Comparison of ENCODE assay signal across 7 cellular contexts in genomic region chr19:10625003-10625761, GRCh38. TPM values are rescaled to one million over a fixed set of nuclear protein-coding genes. Genes with fewer than 3 reads are reported as not detected.
A peak's percentile ranks its signal among the peaks of the same experiment; 100 is the strongest.
DNase-seq lines count a peak whose midpoint lies in the region; ATAC-seq, FAIRE-seq and TF ChIP-seq lines count a peak whose summit lies in the region.

Gene SLC44A2 (plus strand): TSS chr19:10625553. CDS start chr19:10625634, 81 bp downstream.

- DNase-seq in GM13977 (ENCODE audit: low spot score) (peak; percentile 31), NCI-H510A (lab: John Stamatoyannopoulos, UW) (peak; percentile 87), colonic mucosa (peak; percentile 97), keratinocyte (ENCODE audit: low read depth, low spot score) (no peak)

- peak; percentile 73 for FAIRE-seq in keratinocyte (lab: Jason Lieb, UNC)

- H3K9ac ChIP-seq in colonic mucosa (ENCODE audit: low read depth in 2 of 2, low read length in 2 of 2), result peak within 1 kb of the TSS; percentile 75 to 93
- peak within 1 kb of the TSS; percentile 80 for H3K9ac ChIP-seq in keratinocyte (ENCODE audit: control insufficient read depth, extremely low read depth, insufficient read depth, low read length)
- peak within 1 kb of the TSS; percentile 95 for H3K9ac ChIP-seq in skeletal muscle satellite cell (ENCODE audit: low read depth, low read length)

- peak within 1 kb of the TSS; percentile 85 for H3K4me2 ChIP-seq in keratinocyte (ENCODE audit: control insufficient read depth, extremely low read depth, insufficient read depth, low read depth, low read length)
- H3K4me2 ChIP-seq in skeletal muscle satellite cell (ENCODE audit: low read length), result peak within 1 kb of the TSS; percentile 87

- H3K9me1 ChIP-seq in keratinocyte (ENCODE audit: control insufficient read depth, extremely low read depth, insufficient read depth, low read length), result no peaks in the 10 kb centered on the region

- peaks cover 29% of the 10 kb centered on the region for H3K79me2 ChIP-seq in keratinocyte (ENCODE audit: control insufficient read depth, insufficient read depth, low read length)

- H3K4me1 ChIP-seq in colonic mucosa (peaks cover 10% of the 10 kb centered on the region), keratinocyte (ENCODE audit: control insufficient read depth, extremely low read depth, insufficient read depth, low read length) (peaks cover 32% of the 10 kb centered on the region), skeletal muscle satellite cell (ENCODE audit: control insufficient read depth, insufficient read depth, low read length) (peaks cover 13% of the 10 kb centered on the region)

- ATAC-seq in HG03159 (IDR thresholded peaks at IDR 0.05; ENCODE audit: unreplicated experiment), result no peak
- no peak for ATAC-seq in HG03139 (IDR thresholded peaks at IDR 0.05; ENCODE audit: unreplicated experiment)

- H2AFZ ChIP-seq in keratinocyte (ENCODE audit: control insufficient read depth, low read length), result peak within 1 kb of the TSS; percentile 20

- in situ Hi-C loops in GM13977 (cut with MboI; ENCODE audit: low pct_unique_long_range_greater_than_20kb, low sequenced_read_pairs, unreplicated experiment), result no loop called here

- TF ChIP-seq CTCF in GM13977 (IDR thresholded peaks at IDR 0.05; ENCODE audit: extremely low read depth, insufficient read depth, missing control alignments) (no peak), colonic mucosa (IDR thresholded peaks at IDR 0.05) (no peak), keratinocyte (optimal IDR thresholded peaks at IDR 0.05 in 1 of 3, IDR thresholded peaks at IDR 0.05 in 1 of 3, conservative IDR thresholded peaks at IDR 0.05 in 1 of 3; ENCODE audit: extremely low read depth in 1 of 3, insufficient read depth in 2 of 3, low read length in 3 of 3) (no peak)

- no peaks in the 10 kb centered on the region for H4K20me1 ChIP-seq in keratinocyte (ENCODE audit: control insufficient read depth, extremely low read depth, insufficient read depth, low read length)

- peak within 1 kb of the TSS; percentile 69 for H3K4me3 ChIP-seq in colonic mucosa
- H3K4me3 ChIP-seq in keratinocyte (ENCODE audit: control insufficient read depth in 2 of 3, extremely low read depth in 1 of 3, insufficient read depth in 2 of 3, low read depth in 1 of 3, low read length in 3 of 3), result peak within 1 kb of the TSS; percentile 73 to 89 (median 85)
- H3K4me3 ChIP-seq in skeletal muscle satellite cell (ENCODE audit: low read length), result peak within 1 kb of the TSS; percentile 78

- H3K9me3 ChIP-seq in colonic mucosa (no peaks in the 10 kb centered on the region), keratinocyte (ENCODE audit: control insufficient read depth, low read depth, low read length) (no peaks in the 10 kb centered on the region), skeletal muscle satellite cell (replicated peaks; ENCODE audit: low read length) (no peaks in the 10 kb centered on the region)

- H3K27ac ChIP-seq in colonic mucosa, result peak within 1 kb of the TSS; percentile 82
- H3K27ac ChIP-seq in keratinocyte (ENCODE audit: control insufficient read depth, insufficient read depth, low read length), result peak within 1 kb of the TSS; percentile 61

- H3K27me3 ChIP-seq in colonic mucosa (no peaks in the 10 kb centered on the region), keratinocyte (ENCODE audit: control insufficient read depth, extremely low read depth, insufficient read depth, low read length) (no peaks in the 10 kb centered on the region), skeletal muscle satellite cell (ENCODE audit: control insufficient read depth, insufficient read depth, low read length) (no peaks in the 10 kb centered on the region)

- intact Hi-C loops in colonic mucosa (cut with DNase I), result no loop called here

- dilution Hi-C loops in keratinocyte (cut with MboI; ENCODE audit: extremely low pct_ligation_motif_present, low sequenced_read_pairs), result no loop called here

- H3K36me3 ChIP-seq in colonic mucosa (no peaks in the 10 kb centered on the region), keratinocyte (ENCODE audit: control insufficient read depth in 2 of 2, extremely low read depth in 1 of 2, insufficient read depth in 2 of 2, low read length in 2 of 2) (peaks cover 6 to 10% of the 10 kb centered on the region in 2 experiments), skeletal muscle satellite cell (ENCODE audit: insufficient read depth, low read length) (peaks cover 15% of the 10 kb centered on the region)

RNA-seq across cellular contexts. Expression of gene SLC44A2, which starts in this region (rescaled TPM):
- total RNA-seq in colonic mucosa, result 100 to 1,000 TPM in 1 of 2 donors, 10 to 100 TPM in 1; 87.1 to 137 TPM
- 78.7 to 148 TPM (median 94.7 TPM) in 3 replicates for polyA plus RNA-seq in keratinocyte
- 78.0 TPM for polyA plus RNA-seq in keratinocyte (2011; ENCODE audit: low read depth)
- 85.3 and 87.1 TPM in 2 replicates for polyA plus RNA-seq in keratinocyte (2011; cell fraction: cytosol; rRNA removed)
- 182 and 185 TPM in 2 replicates for polyA plus RNA-seq in keratinocyte (2011; cell fraction: nucleus; rRNA removed)
- polyA plus RNA-seq in keratinocyte (2012; ENCODE audit: low replicate concordance), result 110 and 189 TPM in 2 replicates
- 141 to 357 TPM (median 142 TPM) in 3 replicates for polyA minus RNA-seq in keratinocyte
- polyA minus RNA-seq in keratinocyte (2011; cell fraction: cytosol; rRNA and poly(A)+ RNA removed), result 132 TPM
- polyA minus RNA-seq in keratinocyte (2011; cell fraction: nucleus; rRNA and poly(A)+ RNA removed), result 103 and 135 TPM in 2 replicates
- total RNA-seq in skeletal muscle satellite cell (2012; rRNA removed), result 10.1 and 19.0 TPM in 2 replicates
